Comparison of ENCODE assay signal across 20 cellular contexts in genomic region chr1:200240655-200241054, GRCh38.
DNase-seq lines count a peak whose midpoint lies in the region; ATAC-seq, FAIRE-seq and TF ChIP-seq lines count a peak whose summit lies in the region.
"Had no signal": no experiment of that assay in that cellular context is flagged by ENCODE, and none has a peak within 500 bp of the region (broad histone marks: within the 10 kb centered on the region; RNA-seq: fewer than 3 reads in every experiment).

No MANE protein-coding gene starts in this region.

- peaks cover 22% of the 10 kb centered on the region for H3K4me1 ChIP-seq in endothelial cell of umbilical vein (ENCODE audit: control insufficient read depth, extremely low read depth, insufficient read depth, low read length)
- peaks cover 15% of the 10 kb centered on the region for H3K4me1 ChIP-seq in smooth muscle cell (ENCODE audit: low read depth)
- no peaks in the 10 kb centered on the region for H3K4me1 ChIP-seq in Peyer's patch

- ATAC-seq in activated naive CD4-positive, alpha-beta T cell treated with anti-CD3 and anti-CD28 coated beads, Interleukin-2, amount 50 U/mL, for 72 hours, result no peak
- ATAC-seq: GM23338 had no signal

- peak overlapping the region; percentile 7 for H3K4me2 ChIP-seq in endothelial cell of umbilical vein (ENCODE audit: insufficient read depth, low read length)
- H3K4me2 ChIP-seq in smooth muscle cell, result peak overlapping the region; percentile 44
- H3K4me2 ChIP-seq: GM23338 had no signal

- FAIRE-seq in endothelial cell of umbilical vein (lab: Jason Lieb, UNC), result peak; percentile 77
- FAIRE-seq: endometrium had no signal

- H3K79me2 ChIP-seq in endothelial cell of umbilical vein (ENCODE audit: control insufficient read depth, insufficient read depth, low read length) (no peaks in the 10 kb centered on the region), smooth muscle cell (ENCODE audit: low read depth) (no peaks in the 10 kb centered on the region)

- intact Hi-C loops in activated naive CD4-positive, alpha-beta T cell treated with anti-CD3 and anti-CD28 coated beads for 36 hours (cut with micrococcal nuclease), result no loop called here
- intact Hi-C loops in endothelial cell of umbilical vein (cut with micrococcal nuclease), result loop anchor here (1.0 to 10.0 kb wide), 4 partner anchors 8 to 196 kb away; no protein-coding TSS in a partner anchor

- POLR2A ChIA-PET in endothelial cell of umbilical vein (lab: Charles Lee), result no interaction called here
- POLR2A ChIA-PET in RWPE1 (lab: Yijun Ruan, JAX; ENCODE audit: low non-redundant PET), result no interaction called here

- no peak overlapping the region for H3K27ac Mint-ChIP-seq in activated naive CD4-positive, alpha-beta T cell treated with anti-CD3 and anti-CD28 coated beads for 36 hours
- H3K27ac Mint-ChIP-seq in activated naive CD4-positive, alpha-beta T cell treated with anti-CD3 and anti-CD28 coated beads, Interleukin-2, amount 50 U/mL, for 72 hours, result peak overlapping the region in 1 of 2 donors; percentile 23
- H3K27ac Mint-ChIP-seq: CD4-positive, CD25-positive, alpha-beta regulatory T cell; GM23338; T-helper 1 cell treated with Interleukin-12 subunit alpha and Interleukin-12 subunit beta and Interleukin-4 antibody, amounts not matched to agents 30 μg/mL and 1 μg/mL, for 36 hours had no signal

- H3K9me3 Mint-ChIP-seq in activated naive CD4-positive, alpha-beta T cell treated with anti-CD3 and anti-CD28 coated beads for 36 hours, result no peaks in the 10 kb centered on the region
- no peaks in the 10 kb centered on the region for H3K9me3 Mint-ChIP-seq in activated naive CD4-positive, alpha-beta T cell treated with anti-CD3 and anti-CD28 coated beads, Interleukin-2, amount 50 U/mL, for 72 hours
- H3K9me3 Mint-ChIP-seq: GM23338; T-helper 1 cell treated with Interleukin-12 subunit alpha and Interleukin-12 subunit beta and Interleukin-4 antibody, amounts not matched to agents 30 μg/mL and 1 μg/mL, for 36 hours had no signal

- 25% methylated on average over 9 of the region's 9 CpGs for WGBS in smooth muscle cell (ENCODE audit: low lambda C conversion rate)

- no peaks in the 10 kb centered on the region for H3K9me3 ChIP-seq in endothelial cell of umbilical vein (replicated peaks; ENCODE audit: control insufficient read depth, insufficient read depth, low read length)
- no peaks in the 10 kb centered on the region for H3K9me3 ChIP-seq in smooth muscle cell (replicated peaks; ENCODE audit: low read depth)
- H3K9me3 ChIP-seq in Peyer's patch, result no peaks in the 10 kb centered on the region

- BruUV-seq in endothelial cell of umbilical vein (replicated peaks; lab: Mats Ljungman, UMichigan), result no TSS peak

- H3K36me3 Mint-ChIP-seq in activated naive CD4-positive, alpha-beta T cell treated with anti-CD3 and anti-CD28 coated beads for 36 hours (ENCODE audit: low read depth), result no peaks in the 10 kb centered on the region
- no peaks in the 10 kb centered on the region for H3K36me3 Mint-ChIP-seq in activated naive CD4-positive, alpha-beta T cell treated with anti-CD3 and anti-CD28 coated beads, Interleukin-2, amount 50 U/mL, for 72 hours
- H3K36me3 Mint-ChIP-seq: CD4-positive, CD25-positive, alpha-beta regulatory T cell had no signal

- TF ChIP-seq POLR2A in endothelial cell of umbilical vein (IDR thresholded peaks at IDR 0.05; ENCODE audit: low read depth, low read length) (no peak), Peyer's patch (IDR thresholded peaks at IDR 0.05) (no peak)

- H3K9ac ChIP-seq in endothelial cell of umbilical vein (replicated peaks; ENCODE audit: extremely low read depth, insufficient read depth, low read length) (no peak overlapping the region), smooth muscle cell (ENCODE audit: low read depth) (no peak overlapping the region)

- H2AFZ ChIP-seq in endothelial cell of umbilical vein (ENCODE audit: low read depth, low read length) (peak overlapping the region; percentile 56), smooth muscle cell (ENCODE audit: low read depth) (peak overlapping the region; percentile 58)
- H2AFZ ChIP-seq: GM23338 had no signal

- TF ChIP-seq CTCF in endothelial cell of umbilical vein (IDR thresholded peaks at IDR 0.05; ENCODE audit: extremely low read depth in 1 of 2, insufficient read depth in 1 of 2, low read depth in 1 of 2, low read length in 2 of 2), result no peak
- TF ChIP-seq CTCF in smooth muscle cell (IDR thresholded peaks at IDR 0.05; ENCODE audit: borderline replicate concordance, insufficient read depth, poor library complexity, severe bottlenecking), result no peak
- no peak for TF ChIP-seq CTCF in Peyer's patch (IDR thresholded peaks at IDR 0.05)
- TF ChIP-seq CTCF in RWPE1 (conservative IDR thresholded peaks at IDR 0.05; ENCODE audit: low read depth), result no peak

- peaks cover 8% of the 10 kb centered on the region for H3K4me1 Mint-ChIP-seq in activated naive CD4-positive, alpha-beta T cell treated with anti-CD3 and anti-CD28 coated beads for 36 hours (ENCODE audit: low read depth)

- H3F3A ChIP-seq in smooth muscle cell (ENCODE audit: low read depth), result peaks cover 11% of the 10 kb centered on the region

- H3K4me3 ChIP-seq in endothelial cell of umbilical vein (replicated peaks in 1 of 3; ENCODE audit: insufficient read depth in 1 of 3, low read depth in 1 of 3, low read length in 3 of 3), result no peak overlapping the region
- no peak overlapping the region for H3K4me3 ChIP-seq in smooth muscle cell
- no peak overlapping the region for H3K4me3 ChIP-seq in Peyer's patch
- H3K4me3 ChIP-seq: GM23338 had no signal

- H3K36me3 ChIP-seq in endothelial cell of umbilical vein (ENCODE audit: control insufficient read depth in 2 of 2, extremely low read depth in 1 of 2, insufficient read depth in 2 of 2, low read length in 2 of 2), result no peaks in the 10 kb centered on the region
- no peaks in the 10 kb centered on the region for H3K36me3 ChIP-seq in smooth muscle cell (ENCODE audit: low read depth)
- H3K36me3 ChIP-seq in Peyer's patch, result no peaks in the 10 kb centered on the region

- dilution Hi-C loops in endothelial cell of umbilical vein (cut with MboI; ENCODE audit: extremely low pct_ligation_motif_present, low sequenced_read_pairs), result no loop called here

- H3K9me1 ChIP-seq in endothelial cell of umbilical vein (replicated peaks; ENCODE audit: control insufficient read depth, extremely low read depth, insufficient read depth, low read length), result no peaks in the 10 kb centered on the region

- peaks cover 7% of the 10 kb centered on the region for H3K27me3 Mint-ChIP-seq in activated naive CD4-positive, alpha-beta T cell treated with anti-CD3 and anti-CD28 coated beads for 36 hours (ENCODE audit: low read depth)

- H4K20me1 ChIP-seq in endothelial cell of umbilical vein (replicated peaks; ENCODE audit: control insufficient read depth, extremely low read depth, insufficient read depth, low read length), result no peaks in the 10 kb centered on the region
- no peaks in the 10 kb centered on the region for H4K20me1 ChIP-seq in smooth muscle cell (ENCODE audit: low read depth)

- CTCF ChIA-PET in activated naive CD4-positive, alpha-beta T cell treated with anti-CD3 and anti-CD28 coated beads for 36 hours (lab: Charles Lee), result interaction anchor here (1.4 kb wide), 1 partner anchor 101 kb away, joined by 3 read pairs; no protein-coding TSS in a partner anchor
- CTCF ChIA-PET in endothelial cell of umbilical vein (lab: Charles Lee), result interaction anchor here (0.8 to 2.3 kb wide), 7 partner anchors 9 to 248 kb away, joined by 3 to 6 read pairs (median 4); no protein-coding TSS in a partner anchor
- CTCF ChIA-PET in RWPE1 (lab: Yijun Ruan, JAX), result interaction anchor here (0.6 to 1.5 kb wide), 2 partner anchors 13 to 18 kb away, joined by 3 to 5 read pairs; no protein-coding TSS in a partner anchor

- DNase-seq in activated naive CD4-positive, alpha-beta T cell treated with anti-CD3 and anti-CD28 coated beads for 36 hours, result peak; percentile 17
- DNase-seq in activated naive CD4-positive, alpha-beta T cell treated with anti-CD3 and anti-CD28 coated beads, Interleukin-2, amount 50 U/mL, for 72 hours (ENCODE audit: low spot score in 2 of 2), result no peak
- DNase-seq in endothelial cell of umbilical vein (ENCODE audit: low read depth, low spot score) (peak; percentile 66), smooth muscle cell (lab: John Stamatoyannopoulos, UW; ENCODE audit: unreplicated experiment) (no peak), Peyer's patch (no peak), activated gamma-delta T cell treated with Interleukin-2 at 50 U/mL for 16 hours (no peak), RWPE1 (ENCODE audit: low spot score) (no peak)
- DNase-seq: activated CD4-positive, alpha-beta T cell treated with anti-CD3 and anti-CD28 coated beads for 1 hour; activated gamma-delta T cell; CD4-positive, CD25-positive, alpha-beta regulatory T cell; cerebellar nuclear complex; foreskin fibroblast; NCI-H524; retina; stimulated activated naive CD4-positive, alpha-beta T cell treated with Interleukin-2 at 50 U/mL for 16 hours; trophoblast cell had no signal

- no peak overlapping the region for H3K4me3 Mint-ChIP-seq in activated naive CD4-positive, alpha-beta T cell treated with anti-CD3 and anti-CD28 coated beads for 36 hours
- H3K4me3 Mint-ChIP-seq: CD4-positive, CD25-positive, alpha-beta regulatory T cell; GM23338; T-helper 1 cell treated with Interleukin-12 subunit alpha and Interleukin-12 subunit beta and Interleukin-4 antibody, amounts not matched to agents 30 μg/mL and 1 μg/mL, for 36 hours had no signal

- H3K27me3 ChIP-seq in endothelial cell of umbilical vein (ENCODE audit: control insufficient read depth in 2 of 2, insufficient read depth in 2 of 2, low read length in 2 of 2), result no peaks in the 10 kb centered on the region
- H3K27me3 ChIP-seq in smooth muscle cell (ENCODE audit: low read depth), result no peaks in the 10 kb centered on the region
- no peaks in the 10 kb centered on the region for H3K27me3 ChIP-seq in Peyer's patch

- no peak overlapping the region for H3K27ac ChIP-seq in endothelial cell of umbilical vein (ENCODE audit: insufficient read depth, low read depth, low read length)
- H3K27ac ChIP-seq in smooth muscle cell (ENCODE audit: low read depth), result peak overlapping the region; percentile 67
- peak overlapping the region in 1 of 4 donors; percentile 4 for H3K27ac ChIP-seq in Peyer's patch
- no peak overlapping the region for H3K27ac ChIP-seq in RWPE1

TF ChIP-seq in PFSK-1, 5 proteins besides CTCF, POLR2A, EP300 and RAD21 (continues in another document):
- peak; percentile 90 for TF ChIP-seq FOXP2 (optimal IDR thresholded peaks at IDR 0.05; ENCODE audit: borderline replicate concordance, extremely low read depth, extremely low read length, insufficient read depth)

TF ChIP-seq in endothelial cell of umbilical vein, 7 proteins besides CTCF, POLR2A, EP300 and RAD21 (continues in another document):
- TF ChIP-seq EZH2 (IDR thresholded peaks at IDR 0.05; ENCODE audit: borderline replicate concordance, low read depth, low read length, severe bottlenecking), result no peak
- no peak for TF ChIP-seq POLR2AphosphoS5 (IDR thresholded peaks at IDR 0.05; ENCODE audit: insufficient read depth, low read depth, low read length)
- TF ChIP-seq GATA2 (IDR thresholded peaks at IDR 0.05; ENCODE audit: insufficient read depth, insufficient read length, low read depth, low read length), result no peak
- no peak for TF ChIP-seq MYC (IDR thresholded peaks at IDR 0.05; ENCODE audit: low read depth, low read length)
- no peak for TF ChIP-seq JUN (IDR thresholded peaks at IDR 0.05; ENCODE audit: borderline replicate concordance, insufficient read depth, insufficient read length, low read depth)
- TF ChIP-seq FOS (IDR thresholded peaks at IDR 0.05; ENCODE audit: borderline replicate concordance, insufficient read depth, low read length), result no peak

Comparison
In these comparisons a context has a peak if more than half of its experiments do, and no peak if none do; other contexts are left out.
1. DNase-seq: peak in activated naive CD4-positive, alpha-beta T cell treated with anti-CD3 and anti-CD28 coated beads for 36 hours (single experiment) and endothelial cell of umbilical vein (single experiment); none in activated naive CD4-positive, alpha-beta T cell treated with anti-CD3 and anti-CD28 coated beads, Interleukin-2, amount 50 U/mL, for 72 hours (0 of 2), smooth muscle cell (single experiment), Peyer's patch (0 of 3), activated gamma-delta T cell treated with Interleukin-2 at 50 U/mL for 16 hours (single experiment) and RWPE1 (single experiment).